In the genomic region with DNA sequence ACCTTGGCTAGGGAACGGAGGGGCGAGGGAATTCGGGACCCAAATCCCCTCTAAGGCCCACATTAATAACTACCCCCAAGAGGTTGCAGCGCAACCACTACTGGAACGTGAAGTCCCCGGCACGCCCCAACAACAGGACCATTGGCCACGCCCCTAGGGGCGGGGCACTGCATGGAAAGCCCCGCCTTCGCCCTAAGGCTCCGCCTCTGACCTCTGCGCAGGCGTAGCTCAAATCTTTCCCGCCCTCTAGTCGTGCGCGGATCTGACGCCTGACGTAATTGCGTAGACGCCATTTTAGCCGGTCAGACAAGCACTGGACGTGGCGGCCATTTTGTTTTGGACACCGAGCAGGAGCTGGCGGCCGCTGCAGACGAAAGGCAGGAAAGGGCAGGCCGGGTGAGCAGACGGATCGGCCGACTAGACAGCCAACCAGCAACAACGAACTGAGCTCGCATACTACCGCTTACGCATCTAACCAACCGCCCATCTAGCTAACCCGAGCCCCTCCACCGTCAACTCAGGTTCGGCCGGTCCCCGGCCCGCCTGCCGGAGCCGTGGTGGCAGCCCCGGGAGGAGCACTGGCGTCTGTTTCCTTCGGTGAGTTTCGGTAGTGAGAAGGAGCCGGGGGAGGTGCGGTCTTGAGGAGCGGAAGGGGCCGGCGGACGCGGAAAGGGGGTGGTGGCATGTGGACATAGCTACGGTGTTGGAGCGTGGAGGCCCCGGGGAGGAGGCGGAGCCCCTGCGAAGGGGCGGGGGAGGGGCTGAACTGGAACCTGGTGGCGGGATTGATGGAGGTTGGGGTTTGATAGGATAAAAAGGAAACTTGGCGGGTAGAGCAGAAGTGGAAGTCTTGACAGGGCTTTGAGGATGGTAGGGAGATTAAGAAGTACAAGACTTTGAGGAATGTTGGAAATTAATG, we compare ENCODE assay signal across 8 cellular contexts. TPM values are rescaled to one million over a fixed set of nuclear protein-coding genes. Genes with fewer than 3 reads are reported as not detected.
DNase-seq lines count a peak whose midpoint lies in the region; ATAC-seq and TF ChIP-seq lines count a peak whose summit lies in the region.

A gene with protein sequence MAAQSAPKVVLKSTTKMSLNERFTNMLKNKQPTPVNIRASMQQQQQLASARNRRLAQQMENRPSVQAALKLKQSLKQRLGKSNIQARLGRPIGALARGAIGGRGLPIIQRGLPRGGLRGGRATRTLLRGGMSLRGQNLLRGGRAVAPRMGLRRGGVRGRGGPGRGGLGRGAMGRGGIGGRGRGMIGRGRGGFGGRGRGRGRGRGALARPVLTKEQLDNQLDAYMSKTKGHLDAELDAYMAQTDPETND (plus strand): TSS at position 320 of the 919 bp plus-strand sequence. CDS start 2,523 bp downstream, outside the sequence.

- DNase-seq in AG08395 (ENCODE audit: low spot score) (peak; percentile 98), NCI-H345 (lab: John Stamatoyannopoulos, UW) (peak; percentile 100), activated B cell treated with CpG ODN at 0.5 μM for 24 hours (peak; percentile 98), caudate nucleus (lab: John Stamatoyannopoulos, UW) (peak; percentile 76 to 99 (median 96)), immature natural killer cell (peak; percentile 97 to 98 (median 98)), smooth muscle cell of the brain vasculature (ENCODE audit: low read depth, low spot score) (peak; percentile 97)

- H3K36me3 Mint-ChIP-seq in activated B cell treated with CpG ODN at 0.5 μM for 24 hours (ENCODE audit: low read depth) (peaks cover 48% of the 10 kb centered on the region), immature natural killer cell (peaks cover 10 to 11% (median 11%) of the 10 kb centered on the region in 3 donors)

- no peak for TF ChIP-seq CTCF in activated B cell treated with CpG ODN at 0.5 μM for 24 hours (IDR thresholded peaks at IDR 0.05)

- CTCF ChIA-PET in activated B cell treated with CpG ODN at 0.5 μM for 24 hours (lab: Charles Lee) = interaction anchor here (0.6 to 2.7 kb wide), 8 partner anchors 12 to 123 kb away, joined by 3 to 33 read pairs (median 7); a partner anchor contains a TSS

- H3K27ac ChIP-seq in caudate nucleus (ENCODE audit: low read depth, low read length) = peak within 1 kb of the TSS; percentile 100

- intact Hi-C loops in activated B cell treated with CpG ODN at 0.5 μM for 24 hours (cut with micrococcal nuclease) = loop anchor here (1.0 to 2.0 kb wide), 7 partner anchors 24 to 123 kb away; a partner anchor contains a TSS

- H3K4me3 Mint-ChIP-seq in activated B cell treated with CpG ODN at 0.5 μM for 24 hours = peak within 1 kb of the TSS; percentile 99
- peak within 1 kb of the TSS; percentile 98 to 100 (median 99) for H3K4me3 Mint-ChIP-seq in immature natural killer cell

- TF ChIP-seq POLR2A in GM18951 (IDR thresholded peaks at IDR 0.05; ENCODE audit: extremely low read depth, insufficient read depth, insufficient read length) = peak; percentile 94

- in situ Hi-C loops in GM18951 (cut with MboI; ENCODE audit: low sequenced_read_pairs, unreplicated experiment) = no loop called here

- peak; percentile 87 for ATAC-seq in HG03196 (IDR thresholded peaks at IDR 0.05; ENCODE audit: unreplicated experiment)
- peak; percentile 86 for ATAC-seq in activated B cell treated with CpG ODN at 0.5 μM for 24 hours (ENCODE audit: low read depth)

- H3K4me1 Mint-ChIP-seq in activated B cell treated with CpG ODN at 0.5 μM for 24 hours = peaks cover 44% of the 10 kb centered on the region
- H3K4me1 Mint-ChIP-seq in immature natural killer cell = peaks cover 36 to 48% of the 10 kb centered on the region in 2 donors

- H3K27ac Mint-ChIP-seq in activated B cell treated with CpG ODN at 0.5 μM for 24 hours = peak within 1 kb of the TSS; percentile 100
- H3K27ac Mint-ChIP-seq in immature natural killer cell = peak within 1 kb of the TSS; percentile 99 to 100 (median 100)

- POLR2A ChIA-PET in activated B cell treated with CpG ODN at 0.5 μM for 24 hours (lab: Charles Lee) = interaction anchor here (0.5 to 2.9 kb wide), 49 partner anchors 10 to 548 kb away, joined by 3 to 138 read pairs (median 8); a partner anchor contains a TSS

- H3K9me3 Mint-ChIP-seq in activated B cell treated with CpG ODN at 0.5 μM for 24 hours (no peaks in the 10 kb centered on the region), immature natural killer cell (no peaks in the 10 kb centered on the region)

- no peaks in the 10 kb centered on the region for H3K27me3 Mint-ChIP-seq in activated B cell treated with CpG ODN at 0.5 μM for 24 hours
- H3K27me3 Mint-ChIP-seq in immature natural killer cell (ENCODE audit: low read depth in 3 of 3) = peaks cover 4 to 14% (median 8%) of the 10 kb centered on the region in 3 donors

RNA-seq across cellular contexts. Expression of the gene that starts here (rescaled TPM):
- total RNA-seq in activated B cell treated with CpG ODN at 0.5 μM for 24 hours = 140 and 148 TPM in 2 replicates
- polyA plus RNA-seq in immature natural killer cell = 10 to 100 TPM; 37.5 to 70.8 (median 63.1) TPM

Comparison
In these comparisons a context has a peak if more than half of its experiments do, and no peak if none do; other contexts are left out.
1. Peak in every context shown above with its lines: DNase-seq, ATAC-seq and H3K27ac ChIP-seq.